36 cellular contexts compared by ENCODE assay signal in genomic region chr13:76865996-76866503, GRCh38.
"Had no signal": no experiment of that assay in that cellular context is flagged by ENCODE, and none has a peak within 500 bp of the region (broad histone marks: within the 10 kb centered on the region; RNA-seq: fewer than 3 reads in every experiment).

No MANE protein-coding gene starts in this region.

- H3K4me3 Mint-ChIP-seq: activated CD4-positive, alpha-beta memory T cell treated with anti-CD3 and anti-CD28 coated beads for 36 hours; activated CD4-positive, alpha-beta T cell treated with anti-CD3 and anti-CD28 coated beads for 36 hours; activated CD4-positive, alpha-beta T cell treated with anti-CD3 and anti-CD28 coated beads, Interleukin-2, amount 10 ng/mL, durations not matched to agents 24 days and 14 days; activated CD8-positive, alpha-beta memory T cell treated with anti-CD3 and anti-CD28 coated beads, Interleukin-2, amount 10 ng/mL, durations not matched to agents 7 days and 5 days; activated CD8-positive, alpha-beta T cell treated with anti-CD3 and anti-CD28 coated beads, Interleukin-2, amount 10 ng/mL, durations not matched to agents 7 days and 5 days; activated naive CD4-positive, alpha-beta T cell treated with anti-CD3 and anti-CD28 coated beads for 36 hours; activated naive CD4-positive, alpha-beta T cell treated with anti-CD3 and anti-CD28 coated beads, Interleukin-2, amount 50 U/mL, for 24 hours; activated naive CD8-positive, alpha-beta T cell treated with anti-CD3 and anti-CD28 coated beads for 36 hours; activated naive CD8-positive, alpha-beta T cell treated with anti-CD3 and anti-CD28 coated beads, Interleukin-2, amount 50 U/mL, for 24 hours; activated T-helper 1 cell treated with anti-CD3 and anti-CD28 coated beads, Interleukin-12 subunit alpha, Interleukin-12 subunit beta, Interleukin-2, Interleukin-4 antibody, amounts not matched to agents 30 ng/mL and 10 ng/mL and 1 ng/mL, durations not matched to agents 14 hours and 24 hours and 36 hours; brain; dendritic cell treated with granulocyte-macrophage colony-stimulating factor and Interleukin-4, amounts not matched to agents 40 ng/mL and 50 ng/mL, for 4 days; effector memory CD8-positive, alpha-beta T cell; T-cell; T-helper 17 cell; T-helper 2 cell treated with Interferon-gamma antibody and Interleukin-4, amounts not matched to agents 5 μg/mL and 100 μg/mL, for 36 hours had no signal

- H3K4me1 ChIP-seq: breast epithelium, colonic mucosa had no signal

- H3K27me3 ChIP-seq: adrenal gland, breast epithelium, cardiac muscle cell, colonic mucosa had no signal

- H3K9me3 Mint-ChIP-seq: activated CD4-positive, alpha-beta memory T cell treated with anti-CD3 and anti-CD28 coated beads for 36 hours; activated CD4-positive, alpha-beta T cell treated with anti-CD3 and anti-CD28 coated beads, Interleukin-2, amount 10 ng/mL, durations not matched to agents 24 days and 14 days; activated naive CD4-positive, alpha-beta T cell treated with anti-CD3 and anti-CD28 coated beads for 36 hours; activated naive CD4-positive, alpha-beta T cell treated with anti-CD3 and anti-CD28 coated beads, Interleukin-2, amount 50 U/mL, for 24 hours; activated naive CD8-positive, alpha-beta T cell treated with anti-CD3 and anti-CD28 coated beads for 36 hours; activated naive CD8-positive, alpha-beta T cell treated with anti-CD3 and anti-CD28 coated beads, Interleukin-2, amount 50 U/mL, for 24 hours; activated T-helper 1 cell treated with anti-CD3 and anti-CD28 coated beads, Interleukin-12 subunit alpha, Interleukin-12 subunit beta, Interleukin-2, Interleukin-4 antibody, amounts not matched to agents 30 ng/mL and 10 ng/mL and 1 ng/mL, durations not matched to agents 14 hours and 24 hours and 36 hours; activated T-helper 2 cell treated with anti-CD3 and anti-CD28 coated beads, Interferon-gamma antibody, Interleukin-2, Interleukin-4, amounts not matched to agents 10 μg/mL and 5 μg/mL and 100 μg/mL, durations not matched to agents 14 hours and 24 hours and 36 hours; brain; effector memory CD8-positive, alpha-beta T cell; T-cell; T-helper 2 cell treated with Interferon-gamma antibody and Interleukin-4, amounts not matched to agents 5 μg/mL and 100 μg/mL, for 36 hours had no signal

- H3K4me3 ChIP-seq: adrenal gland, breast epithelium, cardiac muscle cell, colonic mucosa had no signal

- FAIRE-seq: frontal cortex had no signal

- H3K9me3 ChIP-seq: adrenal gland, breast epithelium, colonic mucosa had no signal

- H3K27me3 Mint-ChIP-seq: dendritic cell treated with granulocyte-macrophage colony-stimulating factor and Interleukin-4, amounts not matched to agents 40 ng/mL and 50 ng/mL, for 4 days had no signal

- DNase-seq: activated CD4-positive, alpha-beta memory T cell treated with anti-CD3 and anti-CD28 coated beads for 36 hours; activated CD4-positive, alpha-beta T cell treated with anti-CD3 and anti-CD28 coated beads for 36 hours; activated CD4-positive, alpha-beta T cell treated with anti-CD3 and anti-CD28 coated beads, Interleukin-2, amount 10 ng/mL, durations not matched to agents 24 days and 14 days; activated CD4-positive, CD25-positive, alpha-beta regulatory T cell; activated CD4-positive, CD25-positive, alpha-beta regulatory T cell treated with anti-CD3 and anti-CD28 coated beads, Interleukin-2, amount 50 U/mL, for 72 hours; activated CD8-positive, alpha-beta memory T cell treated with anti-CD3 and anti-CD28 coated beads, Interleukin-2, amount 10 ng/mL, durations not matched to agents 7 days and 5 days; activated CD8-positive, alpha-beta memory T cell treated with anti-CD3 and anti-CD28 coated beads, Interleukin-2, amount 50 U/mL, for 4 hours; activated CD8-positive, alpha-beta T cell treated with anti-CD3 and anti-CD28 coated beads, Interleukin-2, amount 10 ng/mL, durations not matched to agents 7 days and 5 days; activated effector memory CD4-positive, alpha-beta T cell treated with anti-CD3 and anti-CD28 coated beads, Interleukin-2, amount 50 U/mL, for 16 hours; activated naive CD4-positive, alpha-beta T cell treated with anti-CD3 and anti-CD28 coated beads for 36 hours; activated naive CD8-positive, alpha-beta T cell treated with anti-CD3 and anti-CD28 coated beads for 36 hours; activated naive CD8-positive, alpha-beta T cell treated with anti-CD3 and anti-CD28 coated beads, Interleukin-2, amount 50 U/mL, for 24 hours; activated T-cell treated with anti-CD3 and anti-CD28 coated beads, Interleukin-2, amount 50 U/mL, for 1 hour; activated T-cell treated with anti-CD3 and anti-CD28 coated beads, Interleukin-2, amount 50 U/mL, for 48 hours; adrenal gland; amygdala; aorta; central memory CD4-positive, alpha-beta T cell; cerebellar nuclear complex; colonic mucosa; effector CD4-positive, alpha-beta T cell; effector memory CD8-positive, alpha-beta T cell; foreskin fibroblast; head of caudate nucleus; T-cell; T-helper 17 cell had no signal

- H3K27ac ChIP-seq: adrenal gland, breast epithelium, cardiac muscle cell, colonic mucosa had no signal

- H3K36me3 ChIP-seq: adrenal gland, breast epithelium, cardiac muscle cell, colonic mucosa had no signal

- H3K36me3 Mint-ChIP-seq: activated CD4-positive, alpha-beta memory T cell treated with anti-CD3 and anti-CD28 coated beads for 36 hours; activated CD8-positive, alpha-beta memory T cell treated with anti-CD3 and anti-CD28 coated beads, Interleukin-2, amount 10 ng/mL, durations not matched to agents 7 days and 5 days; activated naive CD4-positive, alpha-beta T cell treated with anti-CD3 and anti-CD28 coated beads, Interleukin-2, amount 50 U/mL, for 24 hours; activated naive CD8-positive, alpha-beta T cell treated with anti-CD3 and anti-CD28 coated beads for 36 hours; brain; T-cell had no signal

- H3K4me1 Mint-ChIP-seq: activated CD4-positive, alpha-beta T cell treated with anti-CD3 and anti-CD28 coated beads for 36 hours; activated CD4-positive, alpha-beta T cell treated with anti-CD3 and anti-CD28 coated beads, Interleukin-2, amount 10 ng/mL, durations not matched to agents 24 days and 14 days; activated CD8-positive, alpha-beta memory T cell treated with anti-CD3 and anti-CD28 coated beads, Interleukin-2, amount 10 ng/mL, durations not matched to agents 7 days and 5 days; activated naive CD4-positive, alpha-beta T cell treated with anti-CD3 and anti-CD28 coated beads, Interleukin-2, amount 50 U/mL, for 24 hours; activated naive CD8-positive, alpha-beta T cell treated with anti-CD3 and anti-CD28 coated beads for 36 hours; activated naive CD8-positive, alpha-beta T cell treated with anti-CD3 and anti-CD28 coated beads, Interleukin-2, amount 50 U/mL, for 24 hours; T-cell; T-helper 17 cell had no signal

- ATAC-seq: activated CD4-positive, alpha-beta T cell treated with anti-CD3 and anti-CD28 coated beads for 36 hours; activated CD8-positive, alpha-beta memory T cell treated with anti-CD3 and anti-CD28 coated beads, Interleukin-2, amount 10 ng/mL, durations not matched to agents 7 days and 5 days; activated CD8-positive, alpha-beta T cell treated with anti-CD3 and anti-CD28 coated beads, Interleukin-2, amount 10 ng/mL, durations not matched to agents 7 days and 5 days; activated naive CD8-positive, alpha-beta T cell treated with anti-CD3 and anti-CD28 coated beads, Interleukin-2, amount 50 U/mL, for 24 hours; effector memory CD8-positive, alpha-beta T cell; esophagus mucosa; T-cell; T-helper 17 cell had no signal

- H3K27ac Mint-ChIP-seq: activated CD4-positive, alpha-beta memory T cell treated with anti-CD3 and anti-CD28 coated beads for 36 hours; activated CD4-positive, alpha-beta T cell treated with anti-CD3 and anti-CD28 coated beads for 36 hours; activated CD4-positive, alpha-beta T cell treated with anti-CD3 and anti-CD28 coated beads, Interleukin-2, amount 10 ng/mL, durations not matched to agents 24 days and 14 days; activated CD8-positive, alpha-beta memory T cell treated with anti-CD3 and anti-CD28 coated beads, Interleukin-2, amount 10 ng/mL, durations not matched to agents 7 days and 5 days; activated CD8-positive, alpha-beta T cell treated with anti-CD3 and anti-CD28 coated beads, Interleukin-2, amount 10 ng/mL, durations not matched to agents 7 days and 5 days; activated naive CD4-positive, alpha-beta T cell treated with anti-CD3 and anti-CD28 coated beads for 36 hours; activated naive CD4-positive, alpha-beta T cell treated with anti-CD3 and anti-CD28 coated beads, Interleukin-2, amount 50 U/mL, for 24 hours; activated naive CD8-positive, alpha-beta T cell treated with anti-CD3 and anti-CD28 coated beads for 36 hours; activated naive CD8-positive, alpha-beta T cell treated with anti-CD3 and anti-CD28 coated beads, Interleukin-2, amount 50 U/mL, for 24 hours; activated T-helper 1 cell treated with anti-CD3 and anti-CD28 coated beads, Interleukin-12 subunit alpha, Interleukin-12 subunit beta, Interleukin-2, Interleukin-4 antibody, amounts not matched to agents 30 ng/mL and 10 ng/mL and 1 ng/mL, durations not matched to agents 14 hours and 24 hours and 36 hours; activated T-helper 2 cell treated with anti-CD3 and anti-CD28 coated beads, Interferon-gamma antibody, Interleukin-2, Interleukin-4, amounts not matched to agents 10 μg/mL and 5 μg/mL and 100 μg/mL, durations not matched to agents 14 hours and 24 hours and 36 hours; brain; dendritic cell treated with granulocyte-macrophage colony-stimulating factor and Interleukin-4, amounts not matched to agents 40 ng/mL and 50 ng/mL, for 4 days; effector memory CD8-positive, alpha-beta T cell; T-cell; T-helper 17 cell; T-helper 2 cell treated with Interferon-gamma antibody and Interleukin-4, amounts not matched to agents 5 μg/mL and 100 μg/mL, for 36 hours had no signal
